Comparison of ENCODE assay signal across 25 cellular contexts in genomic region chr2:100121124-100121718, GRCh38. TPM values are rescaled to one million over a fixed set of nuclear protein-coding genes. Genes with fewer than 3 reads are reported as not detected.
"Had no signal": no experiment of that assay in that cellular context is flagged by ENCODE, and none has a peak within 500 bp of the region (broad histone marks: within the 10 kb centered on the region; RNA-seq: fewer than 3 reads in every experiment).

No MANE protein-coding gene starts in this region.

- H3K27me3 ChIP-seq: gastrocnemius medialis, sigmoid colon, tibial nerve, upper lobe of left lung, uterus had no signal

- H3K4me2 ChIP-seq: neural progenitor cell had no signal

- ATAC-seq: effector memory CD8-positive, alpha-beta T cell; gastrocnemius medialis; mucosa of descending colon; naive thymus-derived CD4-positive, alpha-beta T cell; psoas muscle; right cardiac atrium; stimulated activated effector memory CD8-positive, alpha-beta T cell treated with anti-CD3 and anti-CD28 coated beads, Interleukin-12 subunit alpha, Interleukin-12 subunit beta, amount 100 ng/mL, for 72 hours had no signal

- H3K27me3 Mint-ChIP-seq: stimulated activated naive CD8-positive, alpha-beta T cell treated with anti-CD3 and anti-CD28 coated beads, Interleukin-15, Interleukin-2, amounts not matched to agents 100 ng/mL and 50 ng/mL, for 24 hours had no signal

- H3K4me3 ChIP-seq: coronary artery, gastrocnemius medialis, lung, mucosa of descending colon, neural progenitor cell, psoas muscle, sigmoid colon, thoracic aorta, tibial nerve, upper lobe of left lung, uterus had no signal

- H3K9me3 Mint-ChIP-seq: effector memory CD8-positive, alpha-beta T cell had no signal

- H3K9me3 ChIP-seq: gastrocnemius medialis, mucosa of descending colon, thoracic aorta, upper lobe of left lung, uterus had no signal

- H3K27ac ChIP-seq: coronary artery, gastrocnemius medialis, neural progenitor cell, psoas muscle, sigmoid colon, thoracic aorta, tibial nerve, upper lobe of left lung, uterus had no signal

- FAIRE-seq: keratinocyte had no signal

- H3K36me3 ChIP-seq: gastrocnemius medialis, neural progenitor cell, sigmoid colon, thoracic aorta, tibial nerve, upper lobe of left lung, uterus had no signal

- H2AFZ ChIP-seq: neural progenitor cell had no signal

- H3K9ac ChIP-seq: neural progenitor cell had no signal

- DNase-seq: dermis blood vessel endothelial cell; effector memory CD8-positive, alpha-beta T cell; foreskin fibroblast; gastrocnemius medialis; head of caudate nucleus; mesenchymal stem cell; mucosa of descending colon; naive thymus-derived CD4-positive, alpha-beta T cell; psoas muscle; right cardiac atrium; sigmoid colon; stimulated activated CD4-positive, alpha-beta T cell treated with anti-CD3 and anti-CD28 coated beads, Interleukin-2, amount 100 ng/mL, for 24 hours; stimulated activated CD4-positive, alpha-beta T cell treated with anti-CD3 and anti-CD28 coated beads, Interleukin-4, amount 100 ng/mL, for 24 hours; upper lobe of left lung; uterus had no signal

- H3K4me1 Mint-ChIP-seq: mesothelial cell of epicardium; stimulated activated effector memory CD8-positive, alpha-beta T cell treated with anti-CD3 and anti-CD28 coated beads, Interleukin-12 subunit alpha, Interleukin-12 subunit beta, amount 100 ng/mL, for 72 hours had no signal

- H3K27ac Mint-ChIP-seq: effector memory CD8-positive, alpha-beta T cell; mesothelial cell of epicardium; naive thymus-derived CD4-positive, alpha-beta T cell; nephron; neural progenitor cell; stimulated activated effector memory CD8-positive, alpha-beta T cell treated with anti-CD3 and anti-CD28 coated beads, Interleukin-12 subunit alpha, Interleukin-12 subunit beta, amount 100 ng/mL, for 72 hours; stimulated activated naive CD8-positive, alpha-beta T cell treated with anti-CD3 and anti-CD28 coated beads, Interleukin-15, Interleukin-2, amounts not matched to agents 100 ng/mL and 50 ng/mL, for 24 hours had no signal

- H3K4me1 ChIP-seq: gastrocnemius medialis, psoas muscle, tibial nerve, upper lobe of left lung, uterus had no signal

- H3K4me3 Mint-ChIP-seq: effector memory CD8-positive, alpha-beta T cell; mesothelial cell of epicardium; naive thymus-derived CD4-positive, alpha-beta T cell; nephron; neural progenitor cell; stimulated activated effector memory CD8-positive, alpha-beta T cell treated with anti-CD3 and anti-CD28 coated beads, Interleukin-12 subunit alpha, Interleukin-12 subunit beta, amount 100 ng/mL, for 72 hours; stimulated activated naive CD8-positive, alpha-beta T cell treated with anti-CD3 and anti-CD28 coated beads, Interleukin-15, Interleukin-2, amounts not matched to agents 100 ng/mL and 50 ng/mL, for 24 hours had no signal

RNA-seq across cellular contexts. Expression of gene AFF3, which starts 21.2 kb away (rescaled TPM):
- total RNA-seq: dermis blood vessel endothelial cell had no signal
